In the genomic region with DNA sequence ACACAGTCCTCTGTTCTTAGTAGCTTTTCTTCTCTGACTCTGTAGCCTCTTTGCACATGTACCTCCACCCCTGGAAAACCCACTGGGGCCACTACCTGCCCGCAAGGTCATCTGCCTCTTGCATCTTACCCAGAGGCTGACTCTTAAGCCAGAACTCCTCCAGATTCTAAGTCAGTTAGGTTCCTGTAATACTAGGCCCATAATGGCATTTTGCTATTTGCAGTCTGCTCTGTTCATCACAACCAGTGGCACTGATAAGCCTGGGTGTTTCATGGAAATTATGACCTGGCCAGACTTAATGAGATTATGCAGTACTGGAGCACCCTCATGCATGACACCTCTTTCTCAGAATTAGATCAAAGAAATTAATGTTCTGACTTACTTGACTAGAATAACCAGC, we compare ENCODE assay signal across 14 cellular contexts. TPM values are rescaled to one million over a fixed set of nuclear protein-coding genes. Genes with fewer than 3 reads are reported as not detected.
DNase-seq lines count a peak whose midpoint lies in the region; ATAC-seq and TF ChIP-seq lines count a peak whose summit lies in the region.
"Had no signal": no experiment of that assay in that cellular context is flagged by ENCODE, and none has a peak within 500 bp of the region (broad histone marks: within the 10 kb centered on the region; RNA-seq: fewer than 3 reads in every experiment).

No MANE protein-coding gene starts in this region.

- peaks cover 7% of the 10 kb centered on the region for H3K27me3 Mint-ChIP-seq in activated CD8-positive, alpha-beta memory T cell treated with anti-CD3 and anti-CD28 coated beads, Interleukin-2, amount 10 ng/mL, durations not matched to agents 7 days and 5 days
- H3K27me3 Mint-ChIP-seq in activated T-helper 1 cell treated with anti-CD3 and anti-CD28 coated beads, Interleukin-12 subunit alpha, Interleukin-12 subunit beta, Interleukin-2, Interleukin-4 antibody, amounts not matched to agents 30 ng/mL and 10 ng/mL and 1 ng/mL, durations not matched to agents 14 hours and 24 hours and 36 hours (ENCODE audit: insufficient read depth), result peaks cover 2% of the 10 kb centered on the region
- peaks cover 14% of the 10 kb centered on the region for H3K27me3 Mint-ChIP-seq in stimulated activated naive CD8-positive, alpha-beta T cell treated with anti-CD3 and anti-CD28 coated beads, Interleukin-15, Interleukin-2, amounts not matched to agents 100 ng/mL and 50 ng/mL, for 24 hours
- no peaks in the 10 kb centered on the region for H3K27me3 Mint-ChIP-seq in GM23338 (ENCODE audit: insufficient read depth, low read depth, poor library complexity)

- peaks cover 17% of the 10 kb centered on the region for H3K36me3 Mint-ChIP-seq in activated CD8-positive, alpha-beta memory T cell treated with anti-CD3 and anti-CD28 coated beads, Interleukin-2, amount 10 ng/mL, durations not matched to agents 7 days and 5 days
- H3K36me3 Mint-ChIP-seq in activated T-helper 1 cell treated with anti-CD3 and anti-CD28 coated beads, Interleukin-12 subunit alpha, Interleukin-12 subunit beta, Interleukin-2, Interleukin-4 antibody, amounts not matched to agents 30 ng/mL and 10 ng/mL and 1 ng/mL, durations not matched to agents 14 hours and 24 hours and 36 hours (ENCODE audit: low read depth), result peaks cover 4% of the 10 kb centered on the region
- H3K36me3 Mint-ChIP-seq in stimulated activated naive CD8-positive, alpha-beta T cell treated with anti-CD3 and anti-CD28 coated beads, Interleukin-15, Interleukin-2, amounts not matched to agents 100 ng/mL and 50 ng/mL, for 24 hours (ENCODE audit: low read depth), result peaks cover 4% of the 10 kb centered on the region
- H3K36me3 Mint-ChIP-seq in GM23338 (ENCODE audit: low read depth), result no peaks in the 10 kb centered on the region
- H3K36me3 Mint-ChIP-seq: CD8-positive, alpha-beta memory T cell; WTC11 had no signal

- H3K4me3 Mint-ChIP-seq in activated CD8-positive, alpha-beta memory T cell treated with anti-CD3 and anti-CD28 coated beads, Interleukin-2, amount 10 ng/mL, durations not matched to agents 7 days and 5 days, result no peak overlapping the region
- H3K4me3 Mint-ChIP-seq in activated T-helper 1 cell treated with anti-CD3 and anti-CD28 coated beads, Interleukin-12 subunit alpha, Interleukin-12 subunit beta, Interleukin-2, Interleukin-4 antibody, amounts not matched to agents 30 ng/mL and 10 ng/mL and 1 ng/mL, durations not matched to agents 14 hours and 24 hours and 36 hours, result peak overlapping the region; percentile 12
- H3K4me3 Mint-ChIP-seq in stimulated activated naive CD8-positive, alpha-beta T cell treated with anti-CD3 and anti-CD28 coated beads, Interleukin-15, Interleukin-2, amounts not matched to agents 100 ng/mL and 50 ng/mL, for 24 hours, result peak overlapping the region; percentile 35
- H3K4me3 Mint-ChIP-seq in GM23338, result no peak overlapping the region
- H3K4me3 Mint-ChIP-seq: CD8-positive, alpha-beta memory T cell; memory B cell; WTC11 had no signal

- ATAC-seq in activated CD8-positive, alpha-beta memory T cell treated with anti-CD3 and anti-CD28 coated beads, Interleukin-2, amount 10 ng/mL, durations not matched to agents 7 days and 5 days, result no peak
- ATAC-seq in GM23338, result no peak
- ATAC-seq: right lobe of liver, WTC11 had no signal

- no peaks in the 10 kb centered on the region for H3F3A ChIP-seq in GM23338 (replicated peaks; ENCODE audit: low read depth)

- peaks cover 28% of the 10 kb centered on the region for H3K4me1 Mint-ChIP-seq in activated CD8-positive, alpha-beta memory T cell treated with anti-CD3 and anti-CD28 coated beads, Interleukin-2, amount 10 ng/mL, durations not matched to agents 7 days and 5 days
- H3K4me1 Mint-ChIP-seq in activated T-helper 1 cell treated with anti-CD3 and anti-CD28 coated beads, Interleukin-12 subunit alpha, Interleukin-12 subunit beta, Interleukin-2, Interleukin-4 antibody, amounts not matched to agents 30 ng/mL and 10 ng/mL and 1 ng/mL, durations not matched to agents 14 hours and 24 hours and 36 hours (ENCODE audit: low read depth), result peaks cover 27% of the 10 kb centered on the region
- H3K4me1 Mint-ChIP-seq in stimulated activated naive CD8-positive, alpha-beta T cell treated with anti-CD3 and anti-CD28 coated beads, Interleukin-15, Interleukin-2, amounts not matched to agents 100 ng/mL and 50 ng/mL, for 24 hours (ENCODE audit: low read depth), result peaks cover 54% of the 10 kb centered on the region
- peaks cover 6% of the 10 kb centered on the region; the same call in 1 of the 3 replicates for H3K4me1 Mint-ChIP-seq in GM23338
- H3K4me1 Mint-ChIP-seq: CD8-positive, alpha-beta memory T cell had no signal

- no peak overlapping the region for H3K27ac ChIP-seq in GM23338 (ENCODE audit: low read depth)
- H3K27ac ChIP-seq: right lobe of liver had no signal

- H3K4me3 ChIP-seq in GM23338, result no peak overlapping the region
- H3K4me3 ChIP-seq: right lobe of liver had no signal

- H3K9me2 ChIP-seq in GM23338 (ENCODE audit: insufficient read depth), result no peaks in the 10 kb centered on the region

- H3K27me3 ChIP-seq in GM23338 (ENCODE audit: insufficient read depth), result no peaks in the 10 kb centered on the region
- H3K27me3 ChIP-seq: right lobe of liver had no signal

- no peaks in the 10 kb centered on the region; the same call in 1 of the 2 replicates for H3K4me1 ChIP-seq in GM23338 (ENCODE audit: insufficient read depth)
- H3K4me1 ChIP-seq: right lobe of liver had no signal

- CTCF ChIA-PET in activated CD8-positive, alpha-beta memory T cell treated with anti-CD3 and anti-CD28 coated beads, Interleukin-2, amount 10 ng/mL, durations not matched to agents 7 days and 5 days (lab: Charles Lee), result interaction anchor here (1.7 kb wide), 1 partner anchor 94 kb away, joined by 9 read pairs; no protein-coding TSS in a partner anchor

- DNase-seq in activated CD8-positive, alpha-beta memory T cell treated with anti-CD3 and anti-CD28 coated beads, Interleukin-2, amount 50 U/mL, for 24 hours (ENCODE audit: extremely low read depth), result peak; percentile 20
- DNase-seq in activated CD8-positive, alpha-beta memory T cell treated with anti-CD3 and anti-CD28 coated beads, Interleukin-2, amount 10 ng/mL, durations not matched to agents 7 days and 5 days, result no peak
- DNase-seq in activated T-helper 1 cell treated with anti-CD3 and anti-CD28 coated beads, Interleukin-12 subunit alpha, Interleukin-12 subunit beta, Interleukin-2, Interleukin-4 antibody, amounts not matched to agents 30 ng/mL and 10 ng/mL and 1 ng/mL, durations not matched to agents 14 hours and 24 hours and 36 hours (ENCODE audit: low spot score), result no peak
- DNase-seq in stimulated activated CD4-positive, alpha-beta T cell treated with anti-CD3 and anti-CD28 coated beads, Interleukin-15, amount 100 ng/mL, for 24 hours, result peak; percentile 72
- no peak for DNase-seq in GM23338 (ENCODE audit: low spot score)
- no peak for DNase-seq in posterior vena cava (ENCODE audit: low spot score)
- no peak for DNase-seq in C1 segment of cervical spinal cord (lab: John Stamatoyannopoulos, UW)
- DNase-seq: amniotic stem cell; CD8-positive, alpha-beta memory T cell; EL; right lobe of liver had no signal

- H3K79me2 ChIP-seq in GM23338 (replicated peaks; ENCODE audit: insufficient read depth), result no peaks in the 10 kb centered on the region

- no peak for TF ChIP-seq CTCF in GM23338 (conservative IDR thresholded peaks at IDR 0.05; ENCODE audit: low read depth in 2 of 2)

- no peak overlapping the region for H3K4me2 ChIP-seq in GM23338

- H4K20me1 ChIP-seq in GM23338 (replicated peaks; ENCODE audit: insufficient read depth), result no peaks in the 10 kb centered on the region

- H3K9me3 Mint-ChIP-seq in activated CD8-positive, alpha-beta memory T cell treated with anti-CD3 and anti-CD28 coated beads, Interleukin-2, amount 10 ng/mL, durations not matched to agents 7 days and 5 days (ENCODE audit: low read depth), result peaks cover 12% of the 10 kb centered on the region
- peaks cover 28% of the 10 kb centered on the region for H3K9me3 Mint-ChIP-seq in activated T-helper 1 cell treated with anti-CD3 and anti-CD28 coated beads, Interleukin-12 subunit alpha, Interleukin-12 subunit beta, Interleukin-2, Interleukin-4 antibody, amounts not matched to agents 30 ng/mL and 10 ng/mL and 1 ng/mL, durations not matched to agents 14 hours and 24 hours and 36 hours
- peaks cover 8% of the 10 kb centered on the region for H3K9me3 Mint-ChIP-seq in stimulated activated naive CD8-positive, alpha-beta T cell treated with anti-CD3 and anti-CD28 coated beads, Interleukin-15, Interleukin-2, amounts not matched to agents 100 ng/mL and 50 ng/mL, for 24 hours
- no peaks in the 10 kb centered on the region for H3K9me3 Mint-ChIP-seq in GM23338

- intact Hi-C loops in activated T-helper 1 cell treated with anti-CD3 and anti-CD28 coated beads, Interleukin-12 subunit alpha, Interleukin-12 subunit beta, Interleukin-2, Interleukin-4 antibody, amounts not matched to agents 30 ng/mL and 10 ng/mL and 1 ng/mL, durations not matched to agents 14 hours and 24 hours and 36 hours (cut with micrococcal nuclease), result no loop called here
- intact Hi-C loops in posterior vena cava (cut with DNase I), result no loop called here

- H3K27ac Mint-ChIP-seq in activated CD8-positive, alpha-beta memory T cell treated with anti-CD3 and anti-CD28 coated beads, Interleukin-2, amount 10 ng/mL, durations not matched to agents 7 days and 5 days, result no peak overlapping the region
- H3K27ac Mint-ChIP-seq in activated T-helper 1 cell treated with anti-CD3 and anti-CD28 coated beads, Interleukin-12 subunit alpha, Interleukin-12 subunit beta, Interleukin-2, Interleukin-4 antibody, amounts not matched to agents 30 ng/mL and 10 ng/mL and 1 ng/mL, durations not matched to agents 14 hours and 24 hours and 36 hours, result peak overlapping the region; percentile 81
- H3K27ac Mint-ChIP-seq in stimulated activated naive CD8-positive, alpha-beta T cell treated with anti-CD3 and anti-CD28 coated beads, Interleukin-15, Interleukin-2, amounts not matched to agents 100 ng/mL and 50 ng/mL, for 24 hours, result peak overlapping the region; percentile 100
- no peak overlapping the region for H3K27ac Mint-ChIP-seq in GM23338
- H3K27ac Mint-ChIP-seq: CD8-positive, alpha-beta memory T cell; memory B cell; WTC11 had no signal

- no peaks in the 10 kb centered on the region for H3K36me3 ChIP-seq in GM23338 (ENCODE audit: insufficient read depth)
- H3K36me3 ChIP-seq: right lobe of liver had no signal

- no peak overlapping the region for H2AFZ ChIP-seq in GM23338

TF ChIP-seq in GM23338, 12 proteins besides CTCF, POLR2A, EP300 and RAD21 (continues in another document):
- TF ChIP-seq JUNB (IDR thresholded peaks at IDR 0.05; ENCODE audit: unreplicated experiment) (no peak), EZH2 (IDR thresholded peaks at IDR 0.05; ENCODE audit: low read depth, unreplicated experiment) (no peak), NANOG (IDR thresholded peaks at IDR 0.05; ENCODE audit: borderline replicate concordance) (no peak)

RNA-seq across cellular contexts. Expression of a gene that starts 31.7 kb away (rescaled TPM):
- 10 to 100 TPM; 28.3 to 38.2 TPM for total RNA-seq in activated CD8-positive, alpha-beta memory T cell treated with anti-CD3 and anti-CD28 coated beads, Interleukin-2, amount 10 ng/mL, durations not matched to agents 7 days and 5 days
- 38.6 and 44.0 TPM in 2 replicates for total RNA-seq in activated T-helper 1 cell treated with anti-CD3 and anti-CD28 coated beads, Interleukin-12 subunit alpha, Interleukin-12 subunit beta, Interleukin-2, Interleukin-4 antibody, amounts not matched to agents 30 ng/mL and 10 ng/mL and 1 ng/mL, durations not matched to agents 14 hours and 24 hours and 36 hours
- total RNA-seq in GM23338 (2014; rRNA removed; shearing (Covaris generic)), result 16.0 and 36.7 TPM in 2 replicates
- polyA plus RNA-seq in GM23338 (2016; fragmentation: Nextera tagmentation; extraction: Ambion mirVana), result 16.0 and 16.2 TPM in 2 replicates
- 10 to 100 TPM; 30.5 to 40.4 TPM for total RNA-seq in posterior vena cava

Comparison
In these comparisons a context has a peak if more than half of its experiments do, and no peak if none do; other contexts are left out.
1. DNase-seq: peak in activated CD8-positive, alpha-beta memory T cell treated with anti-CD3 and anti-CD28 coated beads, Interleukin-2, amount 50 U/mL, for 24 hours (single experiment) and stimulated activated CD4-positive, alpha-beta T cell treated with anti-CD3 and anti-CD28 coated beads, Interleukin-15, amount 100 ng/mL, for 24 hours (single experiment); none in activated CD8-positive, alpha-beta memory T cell treated with anti-CD3 and anti-CD28 coated beads, Interleukin-2, amount 10 ng/mL, durations not matched to agents 7 days and 5 days (single experiment), activated T-helper 1 cell treated with anti-CD3 and anti-CD28 coated beads, Interleukin-12 subunit alpha, Interleukin-12 subunit beta, Interleukin-2, Interleukin-4 antibody, amounts not matched to agents 30 ng/mL and 10 ng/mL and 1 ng/mL, durations not matched to agents 14 hours and 24 hours and 36 hours (single experiment), GM23338 (single experiment), posterior vena cava (single experiment) and C1 segment of cervical spinal cord (0 of 14).
2. H3K27ac Mint-ChIP-seq: peak in activated T-helper 1 cell treated with anti-CD3 and anti-CD28 coated beads, Interleukin-12 subunit alpha, Interleukin-12 subunit beta, Interleukin-2, Interleukin-4 antibody, amounts not matched to agents 30 ng/mL and 10 ng/mL and 1 ng/mL, durations not matched to agents 14 hours and 24 hours and 36 hours (single experiment) and stimulated activated naive CD8-positive, alpha-beta T cell treated with anti-CD3 and anti-CD28 coated beads, Interleukin-15, Interleukin-2, amounts not matched to agents 100 ng/mL and 50 ng/mL, for 24 hours (single experiment); none in activated CD8-positive, alpha-beta memory T cell treated with anti-CD3 and anti-CD28 coated beads, Interleukin-2, amount 10 ng/mL, durations not matched to agents 7 days and 5 days (single experiment) and GM23338 (single experiment).
3. H3K4me3 Mint-ChIP-seq: peak in activated T-helper 1 cell treated with anti-CD3 and anti-CD28 coated beads, Interleukin-12 subunit alpha, Interleukin-12 subunit beta, Interleukin-2, Interleukin-4 antibody, amounts not matched to agents 30 ng/mL and 10 ng/mL and 1 ng/mL, durations not matched to agents 14 hours and 24 hours and 36 hours (single experiment) and stimulated activated naive CD8-positive, alpha-beta T cell treated with anti-CD3 and anti-CD28 coated beads, Interleukin-15, Interleukin-2, amounts not matched to agents 100 ng/mL and 50 ng/mL, for 24 hours (single experiment); none in activated CD8-positive, alpha-beta memory T cell treated with anti-CD3 and anti-CD28 coated beads, Interleukin-2, amount 10 ng/mL, durations not matched to agents 7 days and 5 days (single experiment) and GM23338 (single experiment).